In genomic region chr1:184061396-184062003, GRCh38 we compare ENCODE assay signal across 14 cellular contexts. TPM values are rescaled to one million over a fixed set of nuclear protein-coding genes. Genes with fewer than 3 reads are reported as not detected.
A peak's percentile ranks its signal among the peaks of the same experiment; 100 is the strongest.
DNase-seq lines count a peak whose midpoint lies in the region; ATAC-seq and TF ChIP-seq lines count a peak whose summit lies in the region.
"Had no signal": no experiment of that assay in that cellular context is flagged by ENCODE, and none has a peak within 500 bp of the region (broad histone marks: within the 10 kb centered on the region; RNA-seq: fewer than 3 reads in every experiment).

No MANE protein-coding gene starts in this region.

- H3K27ac Mint-ChIP-seq in HFFc6 (peak overlapping the region; percentile 66), mesothelial cell of epicardium (peak overlapping the region; percentile 63), type B pancreatic cell (no peak overlapping the region)
- no peak overlapping the region for H3K27ac Mint-ChIP-seq in activated T-cell treated with anti-CD3 and anti-CD28 coated beads, Interleukin-2, amount 50 U/mL, for 72 hours
- H3K27ac Mint-ChIP-seq: naive B cell had no signal

- H3K27me3 Mint-ChIP-seq in HFFc6 (ENCODE audit: insufficient read depth) (no peaks in the 10 kb centered on the region), mesothelial cell of epicardium (ENCODE audit: low read depth) (no peaks in the 10 kb centered on the region), type B pancreatic cell (no peaks in the 10 kb centered on the region)
- H3K27me3 Mint-ChIP-seq in activated T-cell treated with anti-CD3 and anti-CD28 coated beads, Interleukin-2, amount 50 U/mL, for 72 hours (ENCODE audit: low read depth) = no peaks in the 10 kb centered on the region
- H3K27me3 Mint-ChIP-seq: naive B cell had no signal

- TF ChIP-seq CTCF in AG04449 (IDR thresholded peaks at IDR 0.05; ENCODE audit: insufficient read depth, low read length, missing control alignments) (no peak), HFFc6 (IDR thresholded peaks at IDR 0.05) (no peak), mesothelial cell of epicardium (IDR thresholded peaks at IDR 0.05; ENCODE audit: unreplicated experiment) (no peak), type B pancreatic cell (conservative IDR thresholded peaks at IDR 0.05) (no peak)

- no peak for ATAC-seq in activated T-cell treated with anti-CD3 and anti-CD28 coated beads, Interleukin-2, amount 50 U/mL, for 72 hours (replicated peaks in 1 of 2)
- no peak for ATAC-seq in HG03354 (IDR thresholded peaks at IDR 0.05; ENCODE audit: poor library complexity, severe bottlenecking, unreplicated experiment)

- POLR2A ChIA-PET in AG04449 (lab: Yijun Ruan, JAX) = no interaction called here

- peaks cover 75% of the 10 kb centered on the region for H3K4me1 Mint-ChIP-seq in HFFc6 (ENCODE audit: low read depth)
- H3K4me1 Mint-ChIP-seq in mesothelial cell of epicardium = peaks cover 16% of the 10 kb centered on the region
- H3K4me1 Mint-ChIP-seq in activated T-cell treated with anti-CD3 and anti-CD28 coated beads, Interleukin-2, amount 50 U/mL, for 72 hours (ENCODE audit: low read depth) = peaks cover 20% of the 10 kb centered on the region
- H3K4me1 Mint-ChIP-seq in type B pancreatic cell (ENCODE audit: unreplicated experiment) = peaks cover 16% of the 10 kb centered on the region

- H3K4me3 Mint-ChIP-seq in HFFc6 (peak overlapping the region; percentile 26), mesothelial cell of epicardium (no peak overlapping the region), type B pancreatic cell (no peak overlapping the region)
- no peak overlapping the region for H3K4me3 Mint-ChIP-seq in activated T-cell treated with anti-CD3 and anti-CD28 coated beads, Interleukin-2, amount 50 U/mL, for 72 hours
- H3K4me3 Mint-ChIP-seq: naive B cell had no signal

- DNase-seq in AG04449 (ENCODE audit: low read depth, low spot score) (peak; percentile 82), HFFc6 (peak; percentile 61), dedifferentiated amniotic fluid mesenchymal stem cell (ENCODE audit: extremely low spot score) (peak; percentile 78), mesothelial cell of epicardium (ENCODE audit: low spot score in 2 of 2, unreplicated experiment in 2 of 2) (no peak), NCI-H2107 treated with DMSO at 0.1 percent for 48 hours (lab: John Stamatoyannopoulos, UW; ENCODE audit: unreplicated experiment) (no peak), type B pancreatic cell (ENCODE audit: extremely low spot score, unreplicated experiment) (no peak)
- no peak for DNase-seq in activated T-cell treated with anti-CD3 and anti-CD28 coated beads, Interleukin-2, amount 50 U/mL, for 72 hours
- DNase-seq: activated CD4-positive, CD25-positive, alpha-beta regulatory T cell; amygdala; naive B cell; NCI-H82; stimulated activated CD4-positive, alpha-beta T cell treated with anti-CD3 and anti-CD28 coated beads, Interleukin-15, amount 100 ng/mL, for 24 hours; uterus had no signal

- CTCF ChIA-PET in AG04449 (lab: Yijun Ruan, JAX) = interaction anchor here (1.2 to 1.7 kb wide), 2 partner anchors 145 to 161 kb away, joined by 4 to 5 read pairs; no protein-coding TSS in a partner anchor

- H3K9me3 Mint-ChIP-seq in HFFc6 = no peaks in the 10 kb centered on the region; the same call in 1 of the 2 replicates
- H3K9me3 Mint-ChIP-seq in mesothelial cell of epicardium = peaks cover 13% of the 10 kb centered on the region
- H3K9me3 Mint-ChIP-seq in activated T-cell treated with anti-CD3 and anti-CD28 coated beads, Interleukin-2, amount 50 U/mL, for 72 hours = no peaks in the 10 kb centered on the region
- H3K9me3 Mint-ChIP-seq in type B pancreatic cell = no peaks in the 10 kb centered on the region
- H3K9me3 Mint-ChIP-seq: naive B cell had no signal

- no peak overlapping the region for H3K4me3 ChIP-seq in AG04449 (ENCODE audit: low read depth, low read length)
- H3K4me3 ChIP-seq: uterus had no signal

- H3K36me3 Mint-ChIP-seq in HFFc6 (ENCODE audit: low read depth) (peaks cover 38% of the 10 kb centered on the region), mesothelial cell of epicardium (peaks cover 35% of the 10 kb centered on the region), type B pancreatic cell (peaks cover 33% of the 10 kb centered on the region)
- peaks cover 8 to 23% of the 10 kb centered on the region in 2 donors for H3K36me3 Mint-ChIP-seq in activated T-cell treated with anti-CD3 and anti-CD28 coated beads, Interleukin-2, amount 50 U/mL, for 72 hours (ENCODE audit: insufficient read depth in 2 of 2)

RNA-seq across cellular contexts. Expression of gene TSEN15, which starts 10.0 kb away (rescaled TPM):
- 10 to 100 TPM; 32.7 to 47.0 (median 40.4) TPM for total RNA-seq in HFFc6 (2021; fragmentation: NEBNext Ultra II Directional; extraction: Animal tissue kit (Norgen Biotek cat#: 25700))
- total RNA-seq in mesothelial cell of epicardium (28.7 to 32.8 TPM (median 31.4 TPM) in 3 replicates), type B pancreatic cell (ENCODE audit: low replicate concordance) (21.1 and 24.5 TPM in 2 replicates)
- total RNA-seq in activated T-cell treated with anti-CD3 and anti-CD28 coated beads, Interleukin-2, amount 50 U/mL, for 72 hours = 10 to 100 TPM; 74.2 to 82.3 TPM

RNA-seq across cellular contexts. Expression of gene COLGALT2, which starts 24.0 kb away (rescaled TPM):
- total RNA-seq in HFFc6 (2021; fragmentation: NEBNext Ultra II Directional; extraction: Animal tissue kit (Norgen Biotek cat#: 25700)) = 1 to 10 TPM; 3.4 to 5.4 (median 4.6) TPM
- total RNA-seq in mesothelial cell of epicardium (3.7 to 3.8 TPM (median 3.8 TPM) in 3 replicates), type B pancreatic cell (ENCODE audit: low replicate concordance) (1.4 and 4.8 TPM in 2 replicates)
- total RNA-seq in activated T-cell treated with anti-CD3 and anti-CD28 coated beads, Interleukin-2, amount 50 U/mL, for 72 hours = 10 to 100 TPM in 1 of 2 donors, 1 to 10 TPM in 1; 7.6 to 10.7 TPM

Comparison
In these comparisons a context has a peak if more than half of its experiments do, and no peak if none do; other contexts are left out.
1. DNase-seq: peak in AG04449 (single experiment), HFFc6 (single experiment) and dedifferentiated amniotic fluid mesenchymal stem cell (single experiment); none in mesothelial cell of epicardium (0 of 2), activated T-cell treated with anti-CD3 and anti-CD28 coated beads, Interleukin-2, amount 50 U/mL, for 72 hours (0 of 2), NCI-H2107 treated with DMSO at 0.1 percent for 48 hours (single experiment) and type B pancreatic cell (single experiment).
2. H3K27ac Mint-ChIP-seq: peak in HFFc6 (single experiment) and mesothelial cell of epicardium (single experiment); none in activated T-cell treated with anti-CD3 and anti-CD28 coated beads, Interleukin-2, amount 50 U/mL, for 72 hours (single experiment) and type B pancreatic cell (single experiment).